In the genomic region with DNA sequence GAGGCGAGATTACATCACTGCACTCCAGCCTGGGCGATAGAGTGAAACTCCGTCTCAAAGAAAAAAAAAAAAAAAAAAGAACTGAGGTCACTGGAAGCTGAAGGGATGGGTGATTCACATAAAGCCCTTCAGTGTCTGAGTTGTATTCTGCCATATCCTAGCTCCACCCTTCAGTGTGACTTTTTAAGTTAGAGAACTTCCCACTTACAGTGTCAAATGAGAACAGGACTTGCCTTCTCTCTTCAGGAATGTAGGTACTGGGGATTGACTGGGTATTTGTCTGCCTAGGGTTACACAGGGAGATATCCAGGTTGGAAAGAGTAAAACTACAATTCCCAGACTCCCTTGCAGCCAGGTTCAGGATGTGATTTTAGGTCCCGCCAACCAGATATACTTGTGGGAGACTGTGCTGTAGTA, we compare ENCODE assay signal across 19 cellular contexts. TPM values are rescaled to one million over a fixed set of nuclear protein-coding genes. Genes with fewer than 3 reads are reported as not detected.
DNase-seq lines count a peak whose midpoint lies in the region; ATAC-seq and TF ChIP-seq lines count a peak whose summit lies in the region.
"Had no signal": no experiment of that assay in that cellular context is flagged by ENCODE, and none has a peak within 500 bp of the region (broad histone marks: within the 10 kb centered on the region; RNA-seq: fewer than 3 reads in every experiment).

No MANE protein-coding gene starts in this region.

- no peak for TF ChIP-seq POLR2A in tibial nerve (IDR thresholded peaks at IDR 0.05)

- no peaks in the 10 kb centered on the region for H3K79me2 ChIP-seq in MM.1S (ENCODE audit: low read length)

- no peak overlapping the region for H3K4me2 ChIP-seq in MM.1S (ENCODE audit: low read depth, low read length)
- H3K4me2 ChIP-seq: A549 had no signal

- no peak for ATAC-seq in GM19324 (IDR thresholded peaks at IDR 0.05; ENCODE audit: low FRiP score, unreplicated experiment)
- ATAC-seq: A549; stimulated activated effector memory CD8-positive, alpha-beta T cell treated with anti-CD3 and anti-CD28 coated beads, Interleukin-12 subunit alpha, Interleukin-12 subunit beta, amount 100 ng/mL, for 72 hours had no signal

- no peaks in the 10 kb centered on the region for H3K9me2 ChIP-seq in MM.1S (replicated peaks; ENCODE audit: insufficient read depth, low read length)

- H3K27ac ChIP-seq in dorsolateral prefrontal cortex (no peak overlapping the region), MM.1S (ENCODE audit: low read length) (no peak overlapping the region), tibial nerve (no peak overlapping the region)
- H3K27ac ChIP-seq: A549, transverse colon had no signal

- no peaks in the 10 kb centered on the region for H3F3A ChIP-seq in MM.1S (ENCODE audit: insufficient read depth, low read length)

- no peak for TF ChIP-seq EP300 in tibial nerve (IDR thresholded peaks at IDR 0.05)

- no peak overlapping the region for H2AFZ ChIP-seq in MM.1S (ENCODE audit: low read length)

- H3K9me3 ChIP-seq in MM.1S (replicated peaks; ENCODE audit: insufficient read depth, low read length) (no peaks in the 10 kb centered on the region), tibial nerve (peaks cover 0 to 4% (median 0%) of the 10 kb centered on the region in 4 donors)
- H3K9me3 ChIP-seq: A549, ascending aorta, transverse colon had no signal

- H3K4me1 ChIP-seq in MM.1S (ENCODE audit: low read length) (no peaks in the 10 kb centered on the region), tibial nerve (no peaks in the 10 kb centered on the region)
- H3K4me1 ChIP-seq: A549, transverse colon had no signal

- TF ChIP-seq CTCF in AG09309 (IDR thresholded peaks at IDR 0.05; ENCODE audit: control insufficient read depth, insufficient read depth, low read depth, low read length, missing control alignments) (no peak), dorsolateral prefrontal cortex (IDR thresholded peaks at IDR 0.05 in 54 of 56, conservative IDR thresholded peaks at IDR 0.05 in 2 of 56; ENCODE audit: low read depth in 1 of 56, partially characterized antibody in 56 of 56) (no peak), MM.1S (IDR thresholded peaks at IDR 0.05; ENCODE audit: low read length) (no peak), tibial nerve (IDR thresholded peaks at IDR 0.05) (no peak)

- intact Hi-C loops in dorsolateral prefrontal cortex (cut with DNase I), result no loop called here

- POLR2A ChIA-PET in HEK293T (lab: Yijun Ruan, JAX), result no interaction called here

- no peak overlapping the region for H3K4me3 ChIP-seq in AG09309 (ENCODE audit: control insufficient read depth, low read depth, low read length)
- H3K4me3 ChIP-seq in dorsolateral prefrontal cortex, result no peak overlapping the region
- H3K4me3 ChIP-seq in MM.1S (ENCODE audit: low read length), result no peak overlapping the region
- no peak overlapping the region for H3K4me3 ChIP-seq in tibial nerve
- H3K4me3 ChIP-seq: A549, ascending aorta, transverse colon had no signal

- peak; percentile 3 for DNase-seq in AG09309 (ENCODE audit: low read depth)
- DNase-seq in HEK293T (ENCODE audit: extremely low spot score), result no peak
- DNase-seq in amniotic epithelial cell (ENCODE audit: low read depth), result peak; percentile 46
- peak; percentile 15 for DNase-seq in foreskin melanocyte
- DNase-seq in dorsolateral prefrontal cortex, result no peak
- no peak for DNase-seq in MM.1S
- no peak for DNase-seq in tibial nerve (ENCODE audit: low spot score in 2 of 2)
- DNase-seq: activated CD4-positive, alpha-beta T cell treated with anti-CD3 and anti-CD28 coated beads, Interleukin-2, amount 10 ng/mL, durations not matched to agents 24 days and 14 days; activated naive CD4-positive, alpha-beta T cell; CD4-positive, alpha-beta T cell; head of caudate nucleus; NCI-H1048; NCI-H2029 treated with DMSO at 0.1 percent for 48 hours; NCI-H524; transverse colon had no signal

- H3K36me3 ChIP-seq in MM.1S (replicated peaks; ENCODE audit: insufficient read depth, low read length), result no peaks in the 10 kb centered on the region
- H3K36me3 ChIP-seq in tibial nerve, result peaks cover 0 to 15% (median 0%) of the 10 kb centered on the region in 3 donors
- H3K36me3 ChIP-seq: transverse colon had no signal

- H3K9ac ChIP-seq in MM.1S (ENCODE audit: low read length), result no peak overlapping the region

- CTCF ChIA-PET in HEK293T (lab: Yijun Ruan, JAX), result no interaction called here

- no peaks in the 10 kb centered on the region for H4K20me1 ChIP-seq in MM.1S (ENCODE audit: insufficient read depth, low read length)

- 56 to 60% methylated on average over 4 of the region's 4 CpGs for WGBS in tibial nerve, 2 donors

- H3K27me3 ChIP-seq in dorsolateral prefrontal cortex (no peaks in the 10 kb centered on the region), MM.1S (replicated peaks; ENCODE audit: insufficient read depth, low read length) (no peaks in the 10 kb centered on the region), tibial nerve (no peaks in the 10 kb centered on the region)
- H3K27me3 ChIP-seq: ascending aorta, transverse colon had no signal

TF ChIP-seq in HEK293T, 16 proteins besides CTCF, POLR2A, EP300 and RAD21:
- no peak for TF ChIP-seq FOXA1 (IDR thresholded peaks at IDR 0.05)
- peak; percentile 12; the same call in 1 of the 2 replicates for TF ChIP-seq ZNF384 (IDR thresholded peaks at IDR 0.05)
- no peak for TF ChIP-seq SUZ12 (IDR thresholded peaks at IDR 0.05)
- no peak for TF ChIP-seq PKNOX1 (IDR thresholded peaks at IDR 0.05)
- no peak for TF ChIP-seq ARNT (IDR thresholded peaks at IDR 0.05)

RNA-seq across cellular contexts. Expression of gene EHD3, which starts 37.9 kb away (rescaled TPM):
- total RNA-seq in dorsolateral prefrontal cortex (100 to 1,000 TPM in 46 of 120 experiments, 10 to 100 TPM in 74; 35.8 to 122 (median 93.2) TPM), tibial nerve (10 to 100 TPM in 2 of 4 donors, 1 to 10 TPM in 2; 8.3 to 12.6 (median 9.3) TPM)

RNA-seq across cellular contexts. Expression of gene CAPN14, which starts 54.5 kb away (rescaled TPM):
- total RNA-seq in dorsolateral prefrontal cortex (1 to 10 TPM in 85 of 120 experiments, under 1 TPM in 35; 0.26 to 3.4 (median 1.3) TPM), tibial nerve (not detected)
- total RNA-seq: ascending aorta had no signal

Comparison
In these comparisons a context has a peak if more than half of its experiments do, and no peak if none do; other contexts are left out.
1. DNase-seq: peak in AG09309 (single experiment), amniotic epithelial cell (single experiment) and foreskin melanocyte (single experiment); none in HEK293T (single experiment), dorsolateral prefrontal cortex (0 of 10), MM.1S (single experiment) and tibial nerve (0 of 2).